ENCODE assay signal across 8 cellular contexts in genomic region chr5:94524841-94525697, GRCh38.
DNase-seq lines count a peak whose midpoint lies in the region; ATAC-seq and TF ChIP-seq lines count a peak whose summit lies in the region.

No MANE protein-coding gene starts in this region.

- H3K36me3 ChIP-seq in fibroblast of lung (ENCODE audit: control insufficient read depth, insufficient read depth, low read length) (no peaks in the 10 kb centered on the region), parathyroid adenoma (ENCODE audit: control insufficient read depth, insufficient read depth, low read length) (no peaks in the 10 kb centered on the region)

- H3K9me3 Mint-ChIP-seq in T-cell, result no peaks in the 10 kb centered on the region

- TF ChIP-seq CTCF in LNCaP clone FGC (IDR thresholded peaks at IDR 0.05; ENCODE audit: control insufficient read depth, extremely low read depth, insufficient read depth) (peak; percentile 79), fibroblast of lung (conservative IDR thresholded peaks at IDR 0.05 in 1 of 2, IDR thresholded peaks at IDR 0.05 in 1 of 2; ENCODE audit: low read depth in 1 of 2, low read length in 2 of 2) (peak; percentile 44 to 55), parathyroid adenoma (IDR thresholded peaks at IDR 0.05) (peak; percentile 55)

- POLR2A ChIA-PET in T-cell (lab: Charles Lee), result no interaction called here

- H3K4me3 ChIP-seq in LNCaP clone FGC (ENCODE audit: low read depth, low read length), result no peak overlapping the region
- no peak overlapping the region for H3K4me3 ChIP-seq in fibroblast of lung (replicated peaks in 1 of 4; ENCODE audit: control extremely low read depth in 1 of 4, insufficient read depth in 1 of 4, low read depth in 3 of 4, low read length in 4 of 4)
- H3K4me3 ChIP-seq in parathyroid adenoma (ENCODE audit: low read depth, low read length), result no peak overlapping the region

- DNase-seq in ACHN, result peak; percentile 48
- DNase-seq in GDM1 (lab: John Stamatoyannopoulos, UW), result peak; percentile 32
- DNase-seq in H4 (ENCODE audit: low spot score), result peak; percentile 48
- DNase-seq in LNCaP clone FGC (ENCODE audit: low read depth), result peak; percentile 30
- DNase-seq in T-cell, result peak in 5 of 34 experiments; percentile 1 to 5 (median 2)
- DNase-seq in fibroblast of lung (ENCODE audit: low read depth in 2 of 2), result peak; percentile 43 to 61
- no peak for DNase-seq in T-helper 9 cell

- no peak overlapping the region for H3K27ac Mint-ChIP-seq in T-cell

- no peaks in the 10 kb centered on the region for H3K4me1 ChIP-seq in fibroblast of lung (ENCODE audit: control insufficient read depth, extremely low read depth, insufficient read depth, low read length)
- H3K4me1 ChIP-seq in parathyroid adenoma, result no peaks in the 10 kb centered on the region

- no peaks in the 10 kb centered on the region for H3K36me3 Mint-ChIP-seq in T-cell

- H3K4me3 Mint-ChIP-seq in T-cell, result no peak overlapping the region

- H2AFZ ChIP-seq in fibroblast of lung (ENCODE audit: low read length), result no peak overlapping the region
- H2AFZ ChIP-seq in parathyroid adenoma, result no peak overlapping the region

- no peak overlapping the region for H3K27ac ChIP-seq in fibroblast of lung (ENCODE audit: insufficient read depth, low read length)
- H3K27ac ChIP-seq in parathyroid adenoma, result no peak overlapping the region

- no peaks in the 10 kb centered on the region for H3K27me3 Mint-ChIP-seq in T-cell

- peak; percentile 46 to 60 (median 56) for ATAC-seq in T-cell (replicated peaks in 1 of 4)

- H4K20me1 ChIP-seq in fibroblast of lung (ENCODE audit: control insufficient read depth, extremely low read depth, insufficient read depth, low read length), result no peaks in the 10 kb centered on the region

- in situ Hi-C loops in ACHN (cut with HindIII; ENCODE audit: low pct_ligation_motif_present, low pct_unique_long_range_greater_than_20kb, low sequenced_read_pairs), result no loop called here

- CTCF ChIA-PET in T-cell (lab: Charles Lee), result interaction anchor here (0.6 to 2.4 kb wide), 12 partner anchors 13 to 419 kb away, joined by 3 to 49 read pairs (median 4); no protein-coding TSS in a partner anchor

- no peaks in the 10 kb centered on the region for H3K9me3 ChIP-seq in fibroblast of lung (ENCODE audit: control insufficient read depth, insufficient read depth, low read depth, low read length)
- H3K9me3 ChIP-seq in parathyroid adenoma (ENCODE audit: control insufficient read depth, low read length), result no peaks in the 10 kb centered on the region

- H3K4me2 ChIP-seq in fibroblast of lung (ENCODE audit: extremely low read depth, insufficient read depth, low read length) (no peak overlapping the region), parathyroid adenoma (ENCODE audit: low read length) (no peak overlapping the region)

- no peaks in the 10 kb centered on the region for H3K4me1 Mint-ChIP-seq in T-cell

- H3K9ac ChIP-seq in fibroblast of lung (ENCODE audit: insufficient read depth, low read length), result no peak overlapping the region
- H3K9ac ChIP-seq in parathyroid adenoma, result no peak overlapping the region

- H3K79me2 ChIP-seq in fibroblast of lung (ENCODE audit: control insufficient read depth, insufficient read depth, low read length) (no peaks in the 10 kb centered on the region), parathyroid adenoma (no peaks in the 10 kb centered on the region)

- H3K27me3 ChIP-seq in fibroblast of lung (ENCODE audit: control insufficient read depth, insufficient read depth, low read length), result no peaks in the 10 kb centered on the region
- no peaks in the 10 kb centered on the region for H3K27me3 ChIP-seq in parathyroid adenoma (ENCODE audit: control insufficient read depth, insufficient read depth, low read length)
